Comparison of ENCODE assay signal across 8 cellular contexts in the genomic region with DNA sequence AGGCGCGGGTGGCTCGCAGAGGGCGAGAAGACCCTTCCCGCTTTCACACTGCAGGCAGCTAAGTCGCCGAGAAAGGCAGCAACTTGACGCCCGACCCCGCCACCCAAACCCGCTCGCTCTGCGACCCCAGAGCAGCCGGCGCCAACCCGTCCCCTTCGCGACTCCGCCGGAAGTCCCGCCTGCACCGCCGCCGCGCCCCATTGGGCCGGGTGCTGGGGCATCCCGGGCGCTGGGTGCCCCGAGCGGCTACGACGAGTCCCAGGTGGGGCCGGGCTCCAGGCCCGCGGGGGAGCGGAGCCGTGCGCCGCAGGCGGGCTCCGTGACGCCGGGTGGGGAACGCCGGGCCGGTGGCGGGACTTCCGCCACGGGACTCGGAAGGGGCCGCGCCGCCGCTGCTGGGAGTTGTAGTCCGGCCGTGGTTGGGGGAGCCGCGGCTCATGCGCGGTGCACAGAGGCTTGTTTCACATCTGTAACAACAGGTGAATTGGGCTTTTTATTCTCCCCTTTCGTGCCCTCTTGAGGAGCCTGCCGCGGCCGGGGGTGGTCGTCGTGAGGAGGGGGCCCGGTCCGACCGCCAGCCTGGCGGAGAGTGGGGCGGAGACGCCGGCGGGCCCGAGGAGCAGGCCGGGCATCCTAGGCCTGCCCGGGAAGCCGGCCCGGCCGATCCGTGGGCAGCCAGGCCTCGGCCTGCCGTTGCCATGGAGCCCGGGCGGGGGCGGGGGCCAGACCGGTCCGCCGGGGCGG. TPM values are rescaled to one million over a fixed set of nuclear protein-coding genes. Genes with fewer than 3 reads are reported as not detected.
DNase-seq lines count a peak whose midpoint lies in the region; ATAC-seq and TF ChIP-seq lines count a peak whose summit lies in the region.

TSS of gene DHX30 (plus strand) at position 405 of the 744 bp plus-strand sequence. CDS start 7,546 bp downstream, outside the sequence.

- no peaks in the 10 kb centered on the region for H3K27me3 Mint-ChIP-seq in activated CD4-positive, alpha-beta T cell treated with anti-CD3 and anti-CD28 coated beads for 36 hours
- H3K27me3 Mint-ChIP-seq in chondrocyte (ENCODE audit: low read depth), result no peaks in the 10 kb centered on the region

- no peaks in the 10 kb centered on the region for H3K9me3 Mint-ChIP-seq in activated CD4-positive, alpha-beta T cell treated with anti-CD3 and anti-CD28 coated beads for 36 hours (ENCODE audit: low read depth)
- H3K9me3 Mint-ChIP-seq in chondrocyte (ENCODE audit: low read depth), result no peaks in the 10 kb centered on the region

- H3K27ac Mint-ChIP-seq in activated CD4-positive, alpha-beta T cell treated with anti-CD3 and anti-CD28 coated beads for 36 hours, result peak within 1 kb of the TSS; percentile 98
- H3K27ac Mint-ChIP-seq in chondrocyte (ENCODE audit: unreplicated experiment), result peak within 1 kb of the TSS; percentile 99

- peak; percentile 79 for DNase-seq in ACHN
- DNase-seq in NCI-H226, result peak; percentile 84
- DNase-seq in activated CD4-positive, alpha-beta T cell treated with anti-CD3 and anti-CD28 coated beads for 36 hours, result peak; percentile 93
- peak; percentile 96 for DNase-seq in chondrocyte (ENCODE audit: low spot score)
- DNase-seq in kidney glomerular epithelial cell (lab: John Stamatoyannopoulos, UW), result peak; percentile 79
- DNase-seq in stimulated activated CD4-positive, alpha-beta T cell treated with anti-CD3 and anti-CD28 coated beads, Interleukin-15, amount 100 ng/mL, for 48 hours (ENCODE audit: low read depth in 2 of 2), result peak; percentile 72 to 79

- CTCF ChIA-PET in activated CD4-positive, alpha-beta T cell treated with anti-CD3 and anti-CD28 coated beads for 36 hours (lab: Charles Lee), result interaction anchor here (0.6 to 3.0 kb wide), 3 partner anchors 22 to 289 kb away, joined by 3 to 25 read pairs (median 3); partner anchors contain the start of gene ELP6

- TF ChIP-seq CTCF in chondrocyte (IDR thresholded peaks at IDR 0.05), result no peak

- peaks cover 2% of the 10 kb centered on the region for H3K36me3 Mint-ChIP-seq in activated CD4-positive, alpha-beta T cell treated with anti-CD3 and anti-CD28 coated beads for 36 hours (ENCODE audit: low read depth)
- H3K36me3 Mint-ChIP-seq in chondrocyte (ENCODE audit: low read depth), result no peaks in the 10 kb centered on the region

- POLR2A ChIA-PET in activated CD4-positive, alpha-beta T cell treated with anti-CD3 and anti-CD28 coated beads for 36 hours (lab: Charles Lee), result interaction anchor here (0.9 kb wide), 1 partner anchor 422 kb away, joined by 3 read pairs; the partner anchor contains the start of gene PTPN23

- in situ Hi-C loops in ACHN (cut with HindIII; ENCODE audit: low pct_ligation_motif_present, low pct_unique_long_range_greater_than_20kb, low sequenced_read_pairs), result no loop called here

- peak; percentile 72 for ATAC-seq in GM18858 (IDR thresholded peaks at IDR 0.05; ENCODE audit: unreplicated experiment)
- ATAC-seq in HG03064 (IDR thresholded peaks at IDR 0.05; ENCODE audit: low read depth, unreplicated experiment), result peak; percentile 78
- ATAC-seq in activated CD4-positive, alpha-beta T cell treated with anti-CD3 and anti-CD28 coated beads for 36 hours, result peak; percentile 92

- H3K4me1 Mint-ChIP-seq in activated CD4-positive, alpha-beta T cell treated with anti-CD3 and anti-CD28 coated beads for 36 hours, result peaks cover 24% of the 10 kb centered on the region
- H3K4me1 Mint-ChIP-seq in chondrocyte (ENCODE audit: low read depth), result peaks cover 26% of the 10 kb centered on the region

- H3K4me3 Mint-ChIP-seq in activated CD4-positive, alpha-beta T cell treated with anti-CD3 and anti-CD28 coated beads for 36 hours, result peak within 1 kb of the TSS; percentile 96
- peak within 1 kb of the TSS; percentile 98 for H3K4me3 Mint-ChIP-seq in chondrocyte (ENCODE audit: unreplicated experiment)

- intact Hi-C loops in activated CD4-positive, alpha-beta T cell treated with anti-CD3 and anti-CD28 coated beads for 36 hours (cut with DNase I, micrococcal nuclease), result loop anchor here (1.0 to 2.0 kb wide), 14 partner anchors 14 to 826 kb away; partner anchors contain the start of genes ELP6 (in 2 of the 2), CCDC12 (in 1 of the 2), CCDC51 (in 1 of the 2) and CDC25A (in 1 of the 2)

RNA-seq across cellular contexts. Expression of gene DHX30, which starts in this region (rescaled TPM):
- total RNA-seq in activated CD4-positive, alpha-beta T cell treated with anti-CD3 and anti-CD28 coated beads for 36 hours, result 10 to 100 TPM; 81.6 to 82.3 TPM
- total RNA-seq in chondrocyte, result 44.8 to 73.7 TPM (median 47.5 TPM) in 3 replicates

Comparison
In these comparisons a context has a peak if more than half of its experiments do, and no peak if none do; other contexts are left out.
1. Peak in every context shown above with its lines: DNase-seq and ATAC-seq.